Comparison of ENCODE assay signal across 1 cellular context in genomic region chr7:2266911-2267310, GRCh38.
TF ChIP-seq lines count a peak whose summit lies in the region.

No MANE protein-coding gene starts in this region.

TF ChIP-seq in HepG2, 621 proteins besides CTCF, POLR2A, EP300 and RAD21 (continues in another document):
- no peak for TF ChIP-seq NFKB2 (CRISPR knock-in tag; IDR thresholded peaks at IDR 0.05; ENCODE audit: borderline replicate concordance)
- no peak for TF ChIP-seq MAFG (CRISPR knock-in tag; IDR thresholded peaks at IDR 0.05)
- TF ChIP-seq ELK4 (CRISPR knock-in tag; IDR thresholded peaks at IDR 0.05; ENCODE audit: borderline replicate concordance), result no peak
- no peak for TF ChIP-seq ZNF512 (CRISPR knock-in tag; IDR thresholded peaks at IDR 0.05)
- TF ChIP-seq RFX1 (IDR thresholded peaks at IDR 0.05), result no peak
- no peak for TF ChIP-seq BCL3 (CRISPR knock-in tag; IDR thresholded peaks at IDR 0.05)
- TF ChIP-seq ZNF577 (CRISPR knock-in tag; IDR thresholded peaks at IDR 0.05; ENCODE audit: borderline replicate concordance, low read depth), result no peak
- no peak for TF ChIP-seq NFE2 (CRISPR knock-in tag; IDR thresholded peaks at IDR 0.05)
- no peak for TF ChIP-seq RAD51 (IDR thresholded peaks at IDR 0.05; ENCODE audit: borderline replicate concordance)
- no peak for TF ChIP-seq HNF4G (IDR thresholded peaks at IDR 0.05; ENCODE audit: borderline replicate concordance, low read depth, low read length)
- TF ChIP-seq HNF4G (CRISPR knock-in tag; IDR thresholded peaks at IDR 0.05; ENCODE audit: borderline replicate concordance, low read depth), result no peak
- no peak for TF ChIP-seq TSC22D2 (CRISPR knock-in tag; IDR thresholded peaks at IDR 0.05; ENCODE audit: borderline replicate concordance)
- TF ChIP-seq ZNF17 (CRISPR knock-in tag; IDR thresholded peaks at IDR 0.05), result no peak
- TF ChIP-seq NR2F6 (IDR thresholded peaks at IDR 0.05), result peak; percentile 55
- 0 out of 2 replicates have a peak, but pooled peaks have one; percentile 18 for TF ChIP-seq NR2F6 (CRISPR knock-in tag; IDR thresholded peaks at IDR 0.05)
- TF ChIP-seq HNF4A (CRISPR knock-in tag; IDR thresholded peaks at IDR 0.05), result no peak
- TF ChIP-seq ZBTB2 (CRISPR knock-in tag; IDR thresholded peaks at IDR 0.05; ENCODE audit: low read depth), result no peak
- no peak for TF ChIP-seq MYC (CRISPR knock-in tag; IDR thresholded peaks at IDR 0.05; ENCODE audit: borderline replicate concordance)
- TF ChIP-seq ZNF709 (CRISPR knock-in tag; IDR thresholded peaks at IDR 0.05), result no peak
- peak; percentile 52; the same call in 1 of the 2 replicates for TF ChIP-seq FOSL2 (CRISPR knock-in tag; IDR thresholded peaks at IDR 0.05)
- peak; percentile 49 for TF ChIP-seq ZBTB38 (CRISPR knock-in tag; IDR thresholded peaks at IDR 0.05)
- TF ChIP-seq ARID2 (CRISPR knock-in tag; IDR thresholded peaks at IDR 0.05; ENCODE audit: borderline replicate concordance), result no peak
- no peak for TF ChIP-seq NFE2L2 (IDR thresholded peaks at IDR 0.05; ENCODE audit: low read length)
- TF ChIP-seq ZNF619 (CRISPR knock-in tag; IDR thresholded peaks at IDR 0.05), result no peak
- no peak for TF ChIP-seq KDM6A (CRISPR knock-in tag; IDR thresholded peaks at IDR 0.05; ENCODE audit: low read depth)
- TF ChIP-seq MAFK (conservative IDR thresholded peaks at IDR 0.05 in 1 of 2, IDR thresholded peaks at IDR 0.05 in 1 of 2; ENCODE audit: low read length in 2 of 2), result peak in 1 of 2 experiments; percentile 40; a peak in 3 of 4 replicates
- no peak for TF ChIP-seq HNRNPUL1 (IDR thresholded peaks at IDR 0.05; ENCODE audit: low read depth, low read length)
- no peak for TF ChIP-seq NCOA2 (CRISPR knock-in tag; IDR thresholded peaks at IDR 0.05)
- no peak for TF ChIP-seq IRF9 (CRISPR knock-in tag; IDR thresholded peaks at IDR 0.05; ENCODE audit: borderline replicate concordance)
- no peak for TF ChIP-seq NFE2L1 (CRISPR knock-in tag; IDR thresholded peaks at IDR 0.05; ENCODE audit: borderline replicate concordance)
- no peak for TF ChIP-seq ZNF776 (CRISPR knock-in tag; IDR thresholded peaks at IDR 0.05)
- no peak for TF ChIP-seq ZNF337 (CRISPR knock-in tag; IDR thresholded peaks at IDR 0.05; ENCODE audit: borderline replicate concordance, low read depth)
- no peak for TF ChIP-seq ZMAT3 (CRISPR knock-in tag; conservative IDR thresholded peaks at IDR 0.05)
- no peak for TF ChIP-seq ZNF761 (CRISPR knock-in tag; conservative IDR thresholded peaks at IDR 0.05)
- no peak for TF ChIP-seq ZNF460 (CRISPR knock-in tag; IDR thresholded peaks at IDR 0.05; ENCODE audit: borderline replicate concordance)
- TF ChIP-seq TEAD3 (CRISPR knock-in tag; optimal IDR thresholded peaks at IDR 0.05; ENCODE audit: borderline replicate concordance), result no peak
- TF ChIP-seq SMYD3 (CRISPR knock-in tag; IDR thresholded peaks at IDR 0.05), result no peak
- TF ChIP-seq NR2F2 (IDR thresholded peaks at IDR 0.05; ENCODE audit: borderline replicate concordance, low read depth), result no peak
- TF ChIP-seq ZNF224 (CRISPR knock-in tag; IDR thresholded peaks at IDR 0.05), result no peak
- TF ChIP-seq PAWR (CRISPR knock-in tag; IDR thresholded peaks at IDR 0.05; ENCODE audit: borderline replicate concordance), result no peak
- TF ChIP-seq SRF (IDR thresholded peaks at IDR 0.05; ENCODE audit: low read depth, low read length), result no peak
- no peak for TF ChIP-seq ZBTB1 (CRISPR knock-in tag; IDR thresholded peaks at IDR 0.05; ENCODE audit: borderline replicate concordance)
- no peak for TF ChIP-seq MIXL1 (CRISPR knock-in tag; IDR thresholded peaks at IDR 0.05)
- TF ChIP-seq NFYB (CRISPR knock-in tag; IDR thresholded peaks at IDR 0.05), result no peak
- no peak for TF ChIP-seq HMGA1 (CRISPR knock-in tag; conservative IDR thresholded peaks at IDR 0.05)
- TF ChIP-seq KLF9 (CRISPR knock-in tag; IDR thresholded peaks at IDR 0.05; ENCODE audit: low read depth), result no peak
- no peak for TF ChIP-seq SAP130 (CRISPR knock-in tag; IDR thresholded peaks at IDR 0.05; ENCODE audit: low read depth)
- TF ChIP-seq ZNF512B (CRISPR knock-in tag; IDR thresholded peaks at IDR 0.05; ENCODE audit: borderline replicate concordance), result no peak
- TF ChIP-seq CEBPG (CRISPR knock-in tag; IDR thresholded peaks at IDR 0.05), result no peak
- TF ChIP-seq CC2D1A (CRISPR knock-in tag; IDR thresholded peaks at IDR 0.05), result no peak
- TF ChIP-seq ZNF33B (CRISPR knock-in tag; IDR thresholded peaks at IDR 0.05), result no peak
- peak; percentile 68; the same call in 1 of the 2 replicates for TF ChIP-seq ZBTB33 (CRISPR knock-in tag; IDR thresholded peaks at IDR 0.05)
- TF ChIP-seq IKZF1 (IDR thresholded peaks at IDR 0.05), result no peak
- TF ChIP-seq ZBTB34 (CRISPR knock-in tag; IDR thresholded peaks at IDR 0.05), result no peak
- TF ChIP-seq RXRA (CRISPR knock-in tag; IDR thresholded peaks at IDR 0.05), result 0 out of 2 replicates have a peak, but pooled peaks have one; percentile 21
- TF ChIP-seq ZNF687 (CRISPR knock-in tag; IDR thresholded peaks at IDR 0.05), result peak; percentile 67
